Comparison of ENCODE assay signal across 8 cellular contexts in genomic region chr9:111599948-111600343, GRCh38. TPM values are rescaled to one million over a fixed set of nuclear protein-coding genes. Genes with fewer than 3 reads are reported as not detected.
DNase-seq lines count a peak whose midpoint lies in the region; ATAC-seq and TF ChIP-seq lines count a peak whose summit lies in the region.

No MANE protein-coding gene starts in this region.

- H3K27me3 ChIP-seq in lower lobe of right lung (ENCODE audit: low read depth) = no peaks in the 10 kb centered on the region
- no peaks in the 10 kb centered on the region for H3K27me3 ChIP-seq in tibial artery

- H3K36me3 ChIP-seq in lower lobe of right lung (peaks cover 21% of the 10 kb centered on the region), tibial artery (peaks cover 0 to 10% (median 8%) of the 10 kb centered on the region in 3 donors)

- H3K4me3 Mint-ChIP-seq in activated CD4-positive, alpha-beta T cell treated with anti-CD3 and anti-CD28 coated beads, Interleukin-2, amount 10 ng/mL, durations not matched to agents 24 days and 14 days = peak overlapping the region; percentile 89
- peak overlapping the region; percentile 81 for H3K4me3 Mint-ChIP-seq in central memory CD8-positive, alpha-beta T cell

- H3K4me1 Mint-ChIP-seq in activated CD4-positive, alpha-beta T cell treated with anti-CD3 and anti-CD28 coated beads, Interleukin-2, amount 10 ng/mL, durations not matched to agents 24 days and 14 days = peaks cover 16% of the 10 kb centered on the region
- H3K4me1 Mint-ChIP-seq in central memory CD8-positive, alpha-beta T cell = peaks cover 20% of the 10 kb centered on the region

- DNase-seq in activated CD4-positive, alpha-beta T cell treated with anti-CD3 and anti-CD28 coated beads, Interleukin-2, amount 10 ng/mL, durations not matched to agents 24 days and 14 days = no peak
- DNase-seq in activated CD4-positive, alpha-beta T cell treated with anti-CD3 and anti-CD28 coated beads, Interleukin-2, amount 50 U/mL, for 48 hours = no peak
- DNase-seq in central memory CD8-positive, alpha-beta T cell (ENCODE audit: low spot score in 2 of 2) = no peak
- DNase-seq in lower lobe of right lung (no peak), tibial artery (peak in 1 of 2 donors; percentile 66), cortex of kidney (lab: John Stamatoyannopoulos, UW) (no peak), medulla oblongata (ENCODE audit: extremely low spot score) (no peak)

- TF ChIP-seq CTCF in lower lobe of right lung (IDR thresholded peaks at IDR 0.05) = no peak
- no peak for TF ChIP-seq CTCF in tibial artery (IDR thresholded peaks at IDR 0.05)

- no peaks in the 10 kb centered on the region for H3K9me3 ChIP-seq in lower lobe of right lung
- no peaks in the 10 kb centered on the region for H3K9me3 ChIP-seq in tibial artery

- H3K27ac Mint-ChIP-seq in activated CD4-positive, alpha-beta T cell treated with anti-CD3 and anti-CD28 coated beads, Interleukin-2, amount 10 ng/mL, durations not matched to agents 24 days and 14 days = no peak overlapping the region
- no peak overlapping the region for H3K27ac Mint-ChIP-seq in central memory CD8-positive, alpha-beta T cell (ENCODE audit: low read depth)

- intact Hi-C loops in activated CD4-positive, alpha-beta T cell treated with anti-CD3 and anti-CD28 coated beads, Interleukin-2, amount 10 ng/mL, durations not matched to agents 24 days and 14 days (cut with micrococcal nuclease) = loop anchor here (2.0 kb wide), 1 partner anchor 31 kb away; the partner anchor contains the start of gene DNAJC25
- intact Hi-C loops in lower lobe of right lung (cut with DNase I) = loop anchor here (5.0 kb wide), 1 partner anchor 178 kb away; no protein-coding TSS in a partner anchor
- intact Hi-C loops in tibial artery (cut with DNase I; ENCODE audit: low total_unique reads) = loop anchor here (1.0 to 10.0 kb wide), 3 partner anchors 61 to 472 kb away; partner anchors contain the start of genes ECPAS and GNG10

- H3K4me1 ChIP-seq in lower lobe of right lung = peaks cover 8% of the 10 kb centered on the region
- peaks cover 0 to 18% (median 5%) of the 10 kb centered on the region in 4 donors for H3K4me1 ChIP-seq in tibial artery

- ATAC-seq in central memory CD8-positive, alpha-beta T cell (replicated peaks; ENCODE audit: extremely low read depth, poor library complexity, severe bottlenecking) = no peak
- ATAC-seq in lower lobe of right lung (peak in 1 of 2 donors; percentile 5), HG02623 (IDR thresholded peaks at IDR 0.05; ENCODE audit: unreplicated experiment) (no peak)

- H3K27me3 Mint-ChIP-seq in activated CD4-positive, alpha-beta T cell treated with anti-CD3 and anti-CD28 coated beads, Interleukin-2, amount 10 ng/mL, durations not matched to agents 24 days and 14 days = peaks cover 33% of the 10 kb centered on the region
- peaks cover 58% of the 10 kb centered on the region for H3K27me3 Mint-ChIP-seq in central memory CD8-positive, alpha-beta T cell

- H3K4me3 ChIP-seq in lower lobe of right lung (peak overlapping the region; percentile 74), tibial artery (peak overlapping the region; percentile 75 to 81)

- H3K36me3 Mint-ChIP-seq in activated CD4-positive, alpha-beta T cell treated with anti-CD3 and anti-CD28 coated beads, Interleukin-2, amount 10 ng/mL, durations not matched to agents 24 days and 14 days (ENCODE audit: low read depth) = no peaks in the 10 kb centered on the region
- peaks cover 1% of the 10 kb centered on the region for H3K36me3 Mint-ChIP-seq in central memory CD8-positive, alpha-beta T cell (ENCODE audit: insufficient read depth)

- no peaks in the 10 kb centered on the region for H3K9me3 Mint-ChIP-seq in activated CD4-positive, alpha-beta T cell treated with anti-CD3 and anti-CD28 coated beads, Interleukin-2, amount 10 ng/mL, durations not matched to agents 24 days and 14 days
- no peaks in the 10 kb centered on the region for H3K9me3 Mint-ChIP-seq in central memory CD8-positive, alpha-beta T cell

- H3K27ac ChIP-seq in lower lobe of right lung (peak overlapping the region; percentile 87), tibial artery (peak overlapping the region; percentile 82)

RNA-seq across cellular contexts. Expression of gene PTGR1, which starts 0.5 kb away (rescaled TPM):
- total RNA-seq in activated CD4-positive, alpha-beta T cell treated with anti-CD3 and anti-CD28 coated beads, Interleukin-2, amount 10 ng/mL, durations not matched to agents 24 days and 14 days = 1.7 and 2.0 TPM in 2 replicates
- total RNA-seq in lower lobe of right lung = 42.7 TPM

RNA-seq across cellular contexts. Expression of gene DNAJC25, which starts 31.2 kb away (rescaled TPM):
- total RNA-seq in activated CD4-positive, alpha-beta T cell treated with anti-CD3 and anti-CD28 coated beads, Interleukin-2, amount 10 ng/mL, durations not matched to agents 24 days and 14 days = 7.1 and 7.5 TPM in 2 replicates
- 4.7 TPM for total RNA-seq in lower lobe of right lung

Comparison
In these comparisons a context has a peak if more than half of its experiments do, and no peak if none do; other contexts are left out.
1. RNA of gene PTGR1, which starts 0.5 kb away (total RNA-seq): 42.7 TPM in lower lobe of right lung (single experiment); 1.7 to 2.0 TPM in activated CD4-positive, alpha-beta T cell treated with anti-CD3 and anti-CD28 coated beads, Interleukin-2, amount 10 ng/mL, durations not matched to agents 24 days and 14 days; every median in the first group is over 10 times any median in the second.